In genomic region chr10:96719850-96720421, GRCh38 we compare ENCODE assay signal across 1 cellular context.
TF ChIP-seq lines count a peak whose summit lies in the region.

No MANE protein-coding gene starts in this region.

TF ChIP-seq in GM12878, 131 proteins besides CTCF, POLR2A, EP300 and RAD21 (continued from another document and continues in another):
- TF ChIP-seq CUX1 (IDR thresholded peaks at IDR 0.05; ENCODE audit: insufficient replicate concordance, low read depth, low read length) (no peak), PML (IDR thresholded peaks at IDR 0.05; ENCODE audit: low read length) (no peak), ZNF384 (IDR thresholded peaks at IDR 0.05; ENCODE audit: borderline replicate concordance, low read depth, low read length) (peak; percentile 5; the same call in 1 of the 2 replicates), SP1 (IDR thresholded peaks at IDR 0.05; ENCODE audit: low read depth, low read length) (no peak), ZBTB33 (IDR thresholded peaks at IDR 0.05) (no peak), SMC3 (IDR thresholded peaks at IDR 0.05; ENCODE audit: borderline replicate concordance, low read length) (peak; percentile 73), IKZF2 (IDR thresholded peaks at IDR 0.05) (peak; percentile 38 to 41; a peak in 1 of 4 replicates), MEF2B (IDR thresholded peaks at IDR 0.05; ENCODE audit: partially characterized antibody, poor library complexity, severe bottlenecking) (peak; percentile 91), E2F8 (IDR thresholded peaks at IDR 0.05; ENCODE audit: low read depth, partially characterized antibody) (no peak), ATF3 (IDR thresholded peaks at IDR 0.05; ENCODE audit: borderline replicate concordance, extremely low read depth, low read depth, low read length) (no peak), HSF1 (IDR thresholded peaks at IDR 0.05; ENCODE audit: low read depth, low read length) (no peak), BHLHE40 (IDR thresholded peaks at IDR 0.05; ENCODE audit: borderline replicate concordance in 1 of 2, low read depth in 2 of 2, low read length in 1 of 2) (peak in 1 of 2 experiments; percentile 36; a peak in 1 of 4 replicates), SKIL (IDR thresholded peaks at IDR 0.05; ENCODE audit: low read depth, poor library complexity, severe bottlenecking) (peak; percentile 47), ZZZ3 (IDR thresholded peaks at IDR 0.05; ENCODE audit: control insufficient read depth, insufficient read length, low read depth) (no peak), BMI1 (IDR thresholded peaks at IDR 0.05; ENCODE audit: borderline replicate concordance) (no peak), CREM (IDR thresholded peaks at IDR 0.05; ENCODE audit: low read depth) (0 out of 2 replicates have a peak, but pooled peaks have one; percentile 36), RBBP5 (conservative IDR thresholded peaks at IDR 0.05) (no peak), MTA2 (IDR thresholded peaks at IDR 0.05; ENCODE audit: low read depth) (0 out of 2 replicates have a peak, but pooled peaks have one; percentile 9), HDAC2 (IDR thresholded peaks at IDR 0.05) (no peak), TCF7 (IDR thresholded peaks at IDR 0.05; ENCODE audit: borderline replicate concordance) (no peak), ZNF24 (IDR thresholded peaks at IDR 0.05) (0 out of 2 replicates have a peak, but pooled peaks have one; percentile 39), NR2C1 (IDR thresholded peaks at IDR 0.05) (0 out of 2 replicates have a peak, but pooled peaks have one; percentile 12), PKNOX1 (IDR thresholded peaks at IDR 0.05) (peak; percentile 18; the same call in 1 of the 2 replicates), MEF2A (IDR thresholded peaks at IDR 0.05; ENCODE audit: insufficient read depth, low read depth, low read length) (0 out of 2 replicates have a peak, but pooled peaks have one; percentile 52), BRCA1 (IDR thresholded peaks at IDR 0.05; ENCODE audit: low read depth, low read length) (no peak), KAT2A (conservative IDR thresholded peaks at IDR 0.05; ENCODE audit: control insufficient read depth, low read depth, low read length) (no peak), RELA (IDR thresholded peaks at IDR 0.05; ENCODE audit: borderline replicate concordance, partially characterized antibody) (no peak), E2F4 (IDR thresholded peaks at IDR 0.05; ENCODE audit: low read depth, low read length) (no peak), NBN (IDR thresholded peaks at IDR 0.05) (peak; percentile 86), ELK1 (IDR thresholded peaks at IDR 0.05; ENCODE audit: low read depth, low read length) (no peak), CBX5 (IDR thresholded peaks at IDR 0.05; ENCODE audit: low read depth) (0 out of 2 replicates have a peak, but pooled peaks have one; percentile 32), POLR2AphosphoS2 (IDR thresholded peaks at IDR 0.05; ENCODE audit: low read depth, low read length) (0 out of 2 replicates have a peak, but pooled peaks have one; percentile 40), SRF (IDR thresholded peaks at IDR 0.05; ENCODE audit: low read depth in 2 of 2, low read length in 2 of 2) (no peak), RUNX3 (IDR thresholded peaks at IDR 0.05; ENCODE audit: low read length) (peak; percentile 48), IRF4 (IDR thresholded peaks at IDR 0.05; ENCODE audit: low read depth, low read length) (0 out of 2 replicates have a peak, but pooled peaks have one; percentile 53), BCLAF1 (IDR thresholded peaks at IDR 0.05) (no peak), SPI1 (IDR thresholded peaks at IDR 0.05; ENCODE audit: borderline replicate concordance, insufficient read depth, low read depth, low read length) (no peak), CREB1 (IDR thresholded peaks at IDR 0.05; ENCODE audit: low read depth) (0 out of 2 replicates have a peak, but pooled peaks have one; percentile 55), PAX8 (IDR thresholded peaks at IDR 0.05) (no peak)
